Comparison of ENCODE assay signal across 13 cellular contexts in genomic region chr10:122551450-122551849, GRCh38. TPM values are rescaled to one million over a fixed set of nuclear protein-coding genes. Genes with fewer than 3 reads are reported as not detected.
DNase-seq lines count a peak whose midpoint lies in the region; ATAC-seq and TF ChIP-seq lines count a peak whose summit lies in the region.
"Had no signal": no experiment of that assay in that cellular context is flagged by ENCODE, and none has a peak within 500 bp of the region (broad histone marks: within the 10 kb centered on the region; RNA-seq: fewer than 3 reads in every experiment).

No MANE protein-coding gene starts in this region.

- no peaks in the 10 kb centered on the region for H3K9me3 Mint-ChIP-seq in activated T-helper 17 cell treated with anti-CD3 and anti-CD28 coated beads, Interleukin-2, amount 50 U/mL, for 72 hours

- H3K9me3 ChIP-seq in right atrium auricular region (no peaks in the 10 kb centered on the region), liver (ENCODE audit: control insufficient read depth in 4 of 4, low read length in 3 of 4) (no peaks in the 10 kb centered on the region), thyroid gland (no peaks in the 10 kb centered on the region)
- H3K9me3 ChIP-seq: suprapubic skin had no signal

- H3K4me1 Mint-ChIP-seq in activated T-helper 17 cell treated with anti-CD3 and anti-CD28 coated beads, Interleukin-2, amount 50 U/mL, for 72 hours: peaks cover 9% of the 10 kb centered on the region

- intact Hi-C loops in Right ventricle myocardium superior (cut with DNase I): no loop called here
- intact Hi-C loops in thyroid gland (cut with DNase I): loop anchor here (5.0 kb wide), 1 partner anchor 94 kb away; no protein-coding TSS in a partner anchor

- H3K27me3 ChIP-seq in right atrium auricular region: no peaks in the 10 kb centered on the region
- no peaks in the 10 kb centered on the region for H3K27me3 ChIP-seq in liver (ENCODE audit: control insufficient read depth in 4 of 4, insufficient read depth in 4 of 4, low read length in 3 of 4)
- H3K27me3 ChIP-seq in thyroid gland: no peaks in the 10 kb centered on the region
- H3K27me3 ChIP-seq: suprapubic skin had no signal

- H3K4me3 ChIP-seq in right atrium auricular region (no peak overlapping the region), liver (ENCODE audit: low read depth in 1 of 3, low read length in 3 of 3) (no peak overlapping the region), thyroid gland (replicated peaks in 1 of 3) (no peak overlapping the region)
- H3K4me3 ChIP-seq: suprapubic skin had no signal

- TF ChIP-seq POLR2A in thyroid gland (IDR thresholded peaks at IDR 0.05): no peak

- DNase-seq in Right ventricle myocardium superior (no peak), right atrium auricular region (ENCODE audit: low spot score) (no peak), thyroid gland (peak in 1 of 2 donors; percentile 5), NCI-H69 (lab: John Stamatoyannopoulos, UW) (no peak), HT-29 (ENCODE audit: low spot score) (no peak)
- DNase-seq: kidney glomerular epithelial cell, NCI-H1417 treated with DMSO at 0.1 percent for 48 hours, SHP77 treated with DMSO at 0.1 percent for 48 hours had no signal

- no peak overlapping the region for H3K9ac ChIP-seq in liver (ENCODE audit: low read depth in 1 of 2, low read length in 2 of 2)

- peak in 1 of 2 donors; percentile 28 for TF ChIP-seq CTCF in right atrium auricular region (IDR thresholded peaks at IDR 0.05)
- TF ChIP-seq CTCF in liver (IDR thresholded peaks at IDR 0.05; ENCODE audit: low read depth, low read length, missing input control): no peak
- no peak for TF ChIP-seq CTCF in thyroid gland (IDR thresholded peaks at IDR 0.05)

- ATAC-seq in Right ventricle myocardium superior (ENCODE audit: poor library complexity) (peak; percentile 83), GM21381 (IDR thresholded peaks at IDR 0.05; ENCODE audit: unreplicated experiment) (no peak)
- ATAC-seq in activated T-helper 17 cell treated with anti-CD3 and anti-CD28 coated beads, Interleukin-2, amount 50 U/mL, for 72 hours (replicated peaks): peak; percentile 95

- no peaks in the 10 kb centered on the region for H3K4me1 ChIP-seq in right atrium auricular region
- no peaks in the 10 kb centered on the region for H3K4me1 ChIP-seq in liver (ENCODE audit: control insufficient read depth in 4 of 4, insufficient read depth in 4 of 4, low read length in 3 of 4)
- H3K4me1 ChIP-seq in thyroid gland: peaks cover 19 to 34% of the 10 kb centered on the region in 2 donors

- H3K27ac Mint-ChIP-seq in activated T-helper 17 cell treated with anti-CD3 and anti-CD28 coated beads, Interleukin-2, amount 50 U/mL, for 72 hours: peak overlapping the region; percentile 78

- 67% methylated on average over 9 of the region's 9 CpGs for WGBS in liver
- 43 to 73% methylated on average over 3 to 9 of the region's 9 CpGs for whole genome bisulfite sequencing in thyroid gland, 2 donors

- H3K4me3 Mint-ChIP-seq in activated T-helper 17 cell treated with anti-CD3 and anti-CD28 coated beads, Interleukin-2, amount 50 U/mL, for 72 hours: peak overlapping the region; percentile 28

- H3K27ac ChIP-seq in right atrium auricular region: no peak overlapping the region
- H3K27ac ChIP-seq in liver (ENCODE audit: low read depth in 1 of 2, low read length in 2 of 2): no peak overlapping the region
- H3K27ac ChIP-seq in thyroid gland: peak overlapping the region in 2 of 3 donors; percentile 46 to 62
- H3K27ac ChIP-seq: suprapubic skin had no signal

- H3K36me3 ChIP-seq in right atrium auricular region (no peaks in the 10 kb centered on the region), liver (ENCODE audit: control insufficient read depth in 4 of 4, insufficient read depth in 3 of 4, low read depth in 1 of 4, low read length in 3 of 4) (no peaks in the 10 kb centered on the region), thyroid gland (no peaks in the 10 kb centered on the region)
- H3K36me3 ChIP-seq: suprapubic skin had no signal

- H3K36me3 Mint-ChIP-seq in activated T-helper 17 cell treated with anti-CD3 and anti-CD28 coated beads, Interleukin-2, amount 50 U/mL, for 72 hours (ENCODE audit: low read depth): no peaks in the 10 kb centered on the region

- H3K27me3 Mint-ChIP-seq in activated T-helper 17 cell treated with anti-CD3 and anti-CD28 coated beads, Interleukin-2, amount 50 U/mL, for 72 hours: no peaks in the 10 kb centered on the region

- TF ChIP-seq RAD21 in liver (IDR thresholded peaks at IDR 0.05): peak; percentile 29 to 39

TF ChIP-seq in liver, 16 proteins besides CTCF, POLR2A, EP300 and RAD21:
- TF ChIP-seq HNF4A (conservative IDR thresholded peaks at IDR 0.05) (no peak), HNF4G (IDR thresholded peaks at IDR 0.05) (no peak), ZBTB33 (IDR thresholded peaks at IDR 0.05) (no peak), SP1 (IDR thresholded peaks at IDR 0.05) (no peak), FOXA2 (IDR thresholded peaks at IDR 0.05) (no peak), GABPA (IDR thresholded peaks at IDR 0.05 in 1 of 2, conservative IDR thresholded peaks at IDR 0.05 in 1 of 2) (no peak), EGR1 (IDR thresholded peaks at IDR 0.05; ENCODE audit: low read depth in 2 of 2) (no peak)

RNA-seq across cellular contexts. Expression of gene DMBT1, which starts 9.1 kb away (rescaled TPM):
- total RNA-seq in Right ventricle myocardium superior (not detected), right atrium auricular region (under 1 TPM in 1 of 2 donors, not detected in 1; 0.08 TPM), liver (not detected), thyroid gland (under 1 TPM in 2 of 4 donors, not detected in 2; 0.10 to 0.13 TPM)
- not detected for total RNA-seq in activated T-helper 17 cell treated with anti-CD3 and anti-CD28 coated beads, Interleukin-2, amount 50 U/mL, for 72 hours
- under 1 TPM in 1 of 2 donors, not detected in 1; 0.03 TPM for polyA plus RNA-seq in liver
- total RNA-seq in HT-29 (2014; rRNA removed; shearing (Covaris generic)): 0.38 and 0.39 TPM in 2 replicates
- total RNA-seq: pulmonary artery endothelial cell had no signal

Comparison
In these comparisons a context has a peak if more than half of its experiments do, and no peak if none do; other contexts are left out.
1. H3K27ac ChIP-seq: peak in thyroid gland (2 of 3); none in right atrium auricular region (0 of 2) and liver (0 of 2).